In the genomic region with DNA sequence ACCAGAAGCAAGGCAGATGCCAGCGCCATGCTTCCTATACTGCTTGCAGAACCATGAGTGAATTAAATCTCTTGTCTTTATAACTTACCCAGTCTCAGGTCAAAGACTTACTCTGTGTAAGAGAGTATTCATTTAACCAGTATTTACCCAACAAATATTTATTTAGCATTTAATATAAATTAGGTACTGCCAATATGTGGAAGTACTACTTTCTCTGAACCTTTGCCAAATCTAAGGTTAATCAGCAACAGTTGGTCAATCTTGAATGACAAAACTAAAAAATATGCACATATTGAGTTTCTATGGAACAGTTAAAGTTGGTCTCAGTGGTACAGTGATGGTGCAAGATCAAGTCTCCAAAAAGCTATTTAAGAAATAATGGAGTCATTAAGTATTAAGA, we compare ENCODE assay signal across 27 cellular contexts.
DNase-seq lines count a peak whose midpoint lies in the region; ATAC-seq, FAIRE-seq and TF ChIP-seq lines count a peak whose summit lies in the region.
"Had no signal": no experiment of that assay in that cellular context is flagged by ENCODE, and none has a peak within 500 bp of the region (broad histone marks: within the 10 kb centered on the region; RNA-seq: fewer than 3 reads in every experiment).

No MANE protein-coding gene starts in this region.

- H3K4me3 Mint-ChIP-seq in T-helper 17 cell: no peak overlapping the region
- H3K4me3 Mint-ChIP-seq: CD14-positive monocyte; CD4-positive, alpha-beta memory T cell; CD4-positive, CD25-positive, alpha-beta regulatory T cell; CD8-positive, alpha-beta memory T cell had no signal

- TF ChIP-seq RAD21 in HepG2 (CRISPR knock-in tag; IDR thresholded peaks at IDR 0.05): no peak

- H3K9me3 ChIP-seq in right lobe of liver (no peaks in the 10 kb centered on the region), HepG2 (ENCODE audit: low read length) (no peaks in the 10 kb centered on the region), PC-3 (ENCODE audit: low read length) (no peaks in the 10 kb centered on the region), trophoblast cell (ENCODE audit: insufficient read depth, low read depth, low read length) (no peaks in the 10 kb centered on the region), T-helper 17 cell (ENCODE audit: control insufficient read depth, low read length, poor library complexity, severe bottlenecking) (no peaks in the 10 kb centered on the region), breast epithelium (no peaks in the 10 kb centered on the region)
- H3K9me3 ChIP-seq: BE2C, BLaER1 had no signal

- no peaks in the 10 kb centered on the region for H3F3A ChIP-seq in PC-3 (ENCODE audit: low read length, unreplicated experiment)

- H3K9ac ChIP-seq in HepG2 (ENCODE audit: insufficient read depth, low read depth, low read length) (no peak overlapping the region), PC-3 (ENCODE audit: low read length) (no peak overlapping the region), trophoblast cell (ENCODE audit: low read length) (peak overlapping the region; percentile 33)
- H3K9ac ChIP-seq: BLaER1 had no signal

- ATAC-seq in right lobe of liver (peak; percentile 46 to 84 (median 68)), HepG2 (no peak), PC-3 (peak; percentile 76), T-helper 17 cell (no peak)

- no peak overlapping the region for H3K4ac ChIP-seq in trophoblast cell (ENCODE audit: low read depth, low read length)

- H3K4me3 ChIP-seq in right lobe of liver (no peak overlapping the region), HepG2 (replicated peaks in 1 of 3; ENCODE audit: insufficient read depth in 1 of 3, low read depth in 2 of 3, low read length in 3 of 3) (no peak overlapping the region), PC-3 (ENCODE audit: low read length) (no peak overlapping the region), trophoblast cell (ENCODE audit: low read depth, low read length) (no peak overlapping the region), breast epithelium (no peak overlapping the region)
- H3K4me3 ChIP-seq: BLaER1 had no signal

- POLR2A ChIA-PET in HepG2 (lab: Yijun Ruan, JAX): no interaction called here
- POLR2A ChIA-PET in PC-3 (lab: Charles Lee; ENCODE audit: unreplicated experiment): no interaction called here

- TF ChIP-seq EP300 in HepG2 (IDR thresholded peaks at IDR 0.05; ENCODE audit: low read depth in 2 of 2, low read length in 2 of 2): no peak
- no peak for TF ChIP-seq EP300 in HepG2 (CRISPR knock-in tag; IDR thresholded peaks at IDR 0.05; ENCODE audit: borderline replicate concordance)

- no peaks in the 10 kb centered on the region for H3K36me3 Mint-ChIP-seq in T-helper 17 cell (ENCODE audit: low read depth)
- H3K36me3 Mint-ChIP-seq: CD14-positive monocyte; CD4-positive, alpha-beta memory T cell; CD4-positive, CD25-positive, alpha-beta regulatory T cell; CD8-positive, alpha-beta memory T cell had no signal

- H3K18ac ChIP-seq in trophoblast cell (ENCODE audit: low read length): no peak overlapping the region

- in situ Hi-C loops in HepG2 (cut with HindIII; ENCODE audit: extremely low pct_ligation_motif_present, low pct_unique_long_range_greater_than_20kb): no loop called here

- H4K20me1 ChIP-seq in HepG2 (ENCODE audit: insufficient read depth, low read length) (no peaks in the 10 kb centered on the region), PC-3 (ENCODE audit: low read length) (no peaks in the 10 kb centered on the region)
- H4K20me1 ChIP-seq: BLaER1 had no signal

- CTCF ChIA-PET in HepG2 (lab: Yijun Ruan, JAX; ENCODE audit: low intra/inter-chr PET ratio, low total read pairs) (no interaction called here), PC-3 (lab: Charles Lee) (no interaction called here)

- no peak overlapping the region for H4K12ac ChIP-seq in trophoblast cell (ENCODE audit: low read depth, low read length)

- H3K27me3 Mint-ChIP-seq in T-helper 17 cell: no peaks in the 10 kb centered on the region
- H3K27me3 Mint-ChIP-seq: CD4-positive, CD25-positive, alpha-beta regulatory T cell had no signal

- H3K36me3 ChIP-seq in right lobe of liver (no peaks in the 10 kb centered on the region), HepG2 (replicated peaks in 1 of 2; ENCODE audit: control insufficient read depth in 1 of 2, insufficient read depth in 2 of 2, low read length in 2 of 2) (no peaks in the 10 kb centered on the region), PC-3 (ENCODE audit: low read depth, low read length) (no peaks in the 10 kb centered on the region), trophoblast cell (ENCODE audit: control insufficient read depth in 1 of 2, insufficient read depth in 2 of 2, low read length in 2 of 2) (no peaks in the 10 kb centered on the region), breast epithelium (no peaks in the 10 kb centered on the region)
- H3K36me3 ChIP-seq: BE2C, BLaER1 had no signal

- H3K27ac Mint-ChIP-seq in T-helper 17 cell: no peak overlapping the region
- H3K27ac Mint-ChIP-seq: CD14-positive monocyte; CD4-positive, alpha-beta memory T cell; CD4-positive, CD25-positive, alpha-beta regulatory T cell; CD8-positive, alpha-beta memory T cell had no signal

- intact Hi-C loops in right lobe of liver (cut with DNase I): no loop called here
- intact Hi-C loops in HepG2 (cut with micrococcal nuclease; ENCODE audit: unreplicated experiment): no loop called here
- intact Hi-C loops in PC-3 (cut with micrococcal nuclease): no loop called here
- intact Hi-C loops in breast epithelium (cut with DNase I; ENCODE audit: low total_unique reads): no loop called here

- BruUV-seq in HepG2 (replicated peaks; lab: Mats Ljungman, UMichigan) (no TSS peak), PC-3 (replicated peaks; lab: Mats Ljungman, UMichigan) (no TSS peak)

- H2AK5ac ChIP-seq in trophoblast cell (ENCODE audit: low read length): no peak overlapping the region

- H4K8ac ChIP-seq in trophoblast cell (ENCODE audit: low read depth, low read length): no peak overlapping the region

- H2BK12ac ChIP-seq in trophoblast cell (ENCODE audit: low read length): no peak overlapping the region

- TF ChIP-seq CTCF in right lobe of liver (IDR thresholded peaks at IDR 0.05) (no peak), HepG2 (CRISPR knock-in tag; IDR thresholded peaks at IDR 0.05) (no peak), PC-3 (conservative IDR thresholded peaks at IDR 0.05; ENCODE audit: low read depth, low read length) (no peak), breast epithelium (IDR thresholded peaks at IDR 0.05) (no peak)

- H3K27ac ChIP-seq in right lobe of liver (no peak overlapping the region), HepG2 (ENCODE audit: extremely low read length, insufficient read depth, low read length) (no peak overlapping the region), PC-3 (ENCODE audit: low read length) (no peak overlapping the region), trophoblast cell (ENCODE audit: low read depth, low read length) (no peak overlapping the region), breast epithelium (no peak overlapping the region)
- H3K27ac ChIP-seq: BLaER1 had no signal

- no peak overlapping the region for H2AFZ ChIP-seq in HepG2 (ENCODE audit: low read length)
- no peak overlapping the region for H2AFZ ChIP-seq in PC-3 (ENCODE audit: low read length)
- no peak overlapping the region for H2AFZ ChIP-seq in trophoblast cell (ENCODE audit: insufficient read depth, low read length, poor library complexity)

- peaks cover 0 to 5% (median 0%) of the 10 kb centered on the region in 4 donors for H3K4me1 ChIP-seq in right lobe of liver
- no peaks in the 10 kb centered on the region for H3K4me1 ChIP-seq in HepG2 (ENCODE audit: insufficient read depth, low read length)
- no peaks in the 10 kb centered on the region for H3K4me1 ChIP-seq in PC-3 (ENCODE audit: insufficient read depth, low read length)
- H3K4me1 ChIP-seq in trophoblast cell (ENCODE audit: control insufficient read depth in 1 of 2, insufficient read depth in 2 of 2, low read length in 2 of 2): no peaks in the 10 kb centered on the region
- no peaks in the 10 kb centered on the region for H3K4me1 ChIP-seq in breast epithelium
- H3K4me1 ChIP-seq: BE2C, BLaER1 had no signal

- no peaks in the 10 kb centered on the region for H3K9me2 ChIP-seq in PC-3 (replicated peaks; ENCODE audit: low read length)

- no peak overlapping the region for H2BK5ac ChIP-seq in trophoblast cell (ENCODE audit: low read depth, low read length, poor library complexity)

- DNase-seq in right lobe of liver (no peak), HepG2 (ENCODE audit: low spot score) (no peak), PC-3 (peak; percentile 65), trophoblast cell (no peak), T-helper 17 cell (no peak), GDM1 (lab: John Stamatoyannopoulos, UW) (no peak), breast epithelium (ENCODE audit: low spot score in 2 of 2) (no peak)
- DNase-seq: 8988T; ACHN; BE2C; C1 segment of cervical spinal cord; CD4-positive, alpha-beta memory T cell; CD4-positive, CD25-positive, alpha-beta regulatory T cell; CD8-positive, alpha-beta memory T cell; COR-L47; DMS 273 treated with DMSO at 0.1 percent for 48 hours; DMS153; DMS53; DMS79; DND-41; EL; GF-D8 had no signal

- H3K79me1 ChIP-seq in trophoblast cell (ENCODE audit: low read length): no peaks in the 10 kb centered on the region

- FAIRE-seq in HepG2 (lab: Jason Lieb, UNC): no peak
- FAIRE-seq: A204.1, GM12891, GM19239 had no signal

- H3K79me2 ChIP-seq in HepG2 (ENCODE audit: insufficient read depth, low read length) (no peaks in the 10 kb centered on the region), PC-3 (ENCODE audit: low read length) (no peaks in the 10 kb centered on the region), trophoblast cell (ENCODE audit: control insufficient read depth, insufficient read depth, low read length, poor library complexity) (no peaks in the 10 kb centered on the region)

- H3K23ac ChIP-seq in trophoblast cell (ENCODE audit: low read length): no peak overlapping the region

- H3K14ac ChIP-seq in trophoblast cell (ENCODE audit: low read length): no peak overlapping the region

- no peaks in the 10 kb centered on the region for H3K27me3 ChIP-seq in right lobe of liver
- H3K27me3 ChIP-seq in HepG2 (ENCODE audit: control insufficient read depth in 1 of 2, insufficient read depth in 2 of 2, low read length in 2 of 2): no peaks in the 10 kb centered on the region
- H3K27me3 ChIP-seq in PC-3 (ENCODE audit: low read length): no peaks in the 10 kb centered on the region; the same call in 1 of the 2 replicates
- H3K27me3 ChIP-seq in trophoblast cell (ENCODE audit: insufficient read depth, low read length): no peaks in the 10 kb centered on the region
- H3K27me3 ChIP-seq in breast epithelium: no peaks in the 10 kb centered on the region
- H3K27me3 ChIP-seq: BE2C, BLaER1 had no signal

- 83% methylated on average over 1 of the region's 1 CpG for WGBS in right lobe of liver (ENCODE audit: insufficient coverage, low coverage, low lambda C conversion rate, missing lambda C conversion rate)
- WGBS in HepG2 (ENCODE audit: low lambda C conversion rate): 92% methylated on average over 1 of the region's 1 CpG
- no CpG with 5 or more reads among the region's 1 CpG for WGBS in trophoblast cell (ENCODE audit: extremely low coverage, insufficient coverage, insufficient read length)

- H4K91ac ChIP-seq in trophoblast cell (ENCODE audit: low read depth, low read length): no peak overlapping the region

- H3K4me1 Mint-ChIP-seq in T-helper 17 cell: no peaks in the 10 kb centered on the region
- H3K4me1 Mint-ChIP-seq: CD14-positive monocyte; CD4-positive, alpha-beta memory T cell; CD4-positive, CD25-positive, alpha-beta regulatory T cell; CD8-positive, alpha-beta memory T cell had no signal

- no peak overlapping the region for H2BK120ac ChIP-seq in trophoblast cell (ENCODE audit: insufficient read depth, low read length, poor library complexity)

- no peak overlapping the region for H3K4me2 ChIP-seq in HepG2 (ENCODE audit: low read depth, low read length)
- H3K4me2 ChIP-seq in PC-3 (ENCODE audit: low read length): no peak overlapping the region
- H3K4me2 ChIP-seq in trophoblast cell (ENCODE audit: low read length): no peak overlapping the region
- H3K4me2 ChIP-seq: BLaER1 had no signal

- TF ChIP-seq POLR2A in right lobe of liver (IDR thresholded peaks at IDR 0.05): no peak
- no peak for TF ChIP-seq POLR2A in HepG2 (IDR thresholded peaks at IDR 0.05; ENCODE audit: insufficient read depth in 1 of 2, low read depth in 2 of 2, low read length in 2 of 2)
- TF ChIP-seq POLR2A in breast epithelium (IDR thresholded peaks at IDR 0.05): no peak

Comparison
In these comparisons a context has a peak if more than half of its experiments do, and no peak if none do; other contexts are left out.
1. ATAC-seq: peak in right lobe of liver (4 of 4) and PC-3 (single experiment); none in HepG2 (single experiment) and T-helper 17 cell (single experiment).